ENCODE assay signal across 8 cellular contexts in the genomic region with DNA sequence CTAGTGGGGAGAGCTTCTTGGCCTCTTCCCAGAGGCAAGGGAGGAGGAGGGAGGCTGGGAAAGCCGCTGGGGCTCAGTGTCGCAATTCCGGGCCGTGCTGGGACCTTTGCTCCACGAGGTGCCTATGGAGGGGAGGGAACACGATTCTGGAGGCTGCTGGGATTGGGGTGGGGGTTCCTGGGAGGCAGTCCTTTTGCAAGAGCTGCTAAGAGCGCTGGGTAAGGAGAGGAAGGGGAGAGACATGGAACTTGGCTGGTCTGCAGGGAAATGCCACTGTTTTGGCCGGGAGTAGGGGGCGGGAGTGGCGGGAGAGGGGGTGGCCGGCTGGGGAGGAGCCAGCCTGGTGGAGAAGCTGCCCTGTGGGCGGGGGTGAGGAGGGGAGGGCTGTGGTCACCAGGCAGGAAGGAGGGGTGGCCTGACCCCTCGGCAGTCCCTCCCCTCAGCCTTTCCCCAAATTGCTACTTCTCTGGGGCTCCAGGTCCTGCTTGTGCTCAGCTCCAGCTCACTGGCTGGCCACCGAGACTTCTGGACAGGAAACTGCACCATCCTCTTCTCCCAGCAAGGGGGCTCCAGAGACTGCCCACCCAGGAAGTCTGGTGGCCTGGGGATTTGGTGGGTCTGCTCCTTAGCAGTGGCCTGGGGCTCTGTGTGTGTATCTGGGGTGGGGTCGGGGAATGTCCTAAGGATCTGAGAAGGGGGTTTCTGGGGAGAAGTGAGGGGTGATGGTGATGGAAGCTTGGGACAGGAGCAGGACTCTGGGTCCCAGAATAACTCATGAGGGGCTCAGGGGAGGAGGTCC. TPM values are rescaled to one million over a fixed set of nuclear protein-coding genes. Genes with fewer than 3 reads are reported as not detected.
A peak's percentile ranks its signal among the peaks of the same experiment; 100 is the strongest.
DNase-seq lines count a peak whose midpoint lies in the region; ATAC-seq and TF ChIP-seq lines count a peak whose summit lies in the region.

A gene (plus strand): TSS at position 479 of the 799 bp plus-strand sequence. CDS start 1,221 bp downstream, outside the sequence.

- H3K4me3 ChIP-seq in upper lobe of right lung: peak within 1 kb of the TSS; percentile 50

- H3K27me3 ChIP-seq in upper lobe of right lung: no peaks in the 10 kb centered on the region

- H3K36me3 Mint-ChIP-seq in activated T-cell treated with anti-CD3 and anti-CD28 coated beads, Interleukin-2, amount 50 U/mL, for 72 hours (ENCODE audit: insufficient read depth in 2 of 2): no peaks in the 10 kb centered on the region
- no peaks in the 10 kb centered on the region for H3K36me3 Mint-ChIP-seq in mesothelial cell of epicardium

- no peaks in the 10 kb centered on the region for H3K9me3 Mint-ChIP-seq in activated T-cell treated with anti-CD3 and anti-CD28 coated beads, Interleukin-2, amount 50 U/mL, for 72 hours
- H3K9me3 Mint-ChIP-seq in mesothelial cell of epicardium: no peaks in the 10 kb centered on the region

- peaks cover 12% of the 10 kb centered on the region for H3K4me1 Mint-ChIP-seq in activated T-cell treated with anti-CD3 and anti-CD28 coated beads, Interleukin-2, amount 50 U/mL, for 72 hours (ENCODE audit: low read depth)
- H3K4me1 Mint-ChIP-seq in mesothelial cell of epicardium: peaks cover 31% of the 10 kb centered on the region

- in situ Hi-C loops in SK-MEL-5 (cut with HindIII; ENCODE audit: low pct_unique_long_range_greater_than_20kb, low sequenced_read_pairs): no loop called here

- peaks cover 3% of the 10 kb centered on the region for H3K36me3 ChIP-seq in upper lobe of right lung

- peaks cover 47% of the 10 kb centered on the region for H3K4me1 ChIP-seq in upper lobe of right lung

- no peak for DNase-seq in activated T-cell treated with anti-CD3 and anti-CD28 coated beads, Interleukin-2, amount 50 U/mL, for 72 hours
- DNase-seq in activated T-cell treated with anti-CD3 and anti-CD28 coated beads, Interleukin-2, amount 50 U/mL, for 1 hour: no peak
- DNase-seq in SK-MEL-5 (ENCODE audit: low read depth, low spot score): peak; percentile 50
- peak; percentile 74 for DNase-seq in epidermal melanocyte (ENCODE audit: insufficient read length, low spot score)
- DNase-seq in mesothelial cell of epicardium (ENCODE audit: low spot score in 2 of 2, unreplicated experiment in 2 of 2): peak in 1 of 2 experiments; percentile 66
- peak; percentile 92 for DNase-seq in upper lobe of right lung

- intact Hi-C loops in upper lobe of right lung (cut with DNase I): no loop called here

- no peaks in the 10 kb centered on the region for H3K9me3 ChIP-seq in upper lobe of right lung

- H3K27ac ChIP-seq in upper lobe of right lung: peak within 1 kb of the TSS; percentile 80

- peak; percentile 59 for TF ChIP-seq CTCF in mesothelial cell of epicardium (IDR thresholded peaks at IDR 0.05; ENCODE audit: unreplicated experiment)
- peak; percentile 56 for TF ChIP-seq CTCF in upper lobe of right lung (IDR thresholded peaks at IDR 0.05)

- H3K27me3 Mint-ChIP-seq in activated T-cell treated with anti-CD3 and anti-CD28 coated beads, Interleukin-2, amount 50 U/mL, for 72 hours (ENCODE audit: low read depth): no peaks in the 10 kb centered on the region
- H3K27me3 Mint-ChIP-seq in mesothelial cell of epicardium (ENCODE audit: low read depth): no peaks in the 10 kb centered on the region

- no peak within 1 kb of the TSS for H3K4me3 Mint-ChIP-seq in activated T-cell treated with anti-CD3 and anti-CD28 coated beads, Interleukin-2, amount 50 U/mL, for 72 hours
- peak within 1 kb of the TSS; percentile 54 for H3K4me3 Mint-ChIP-seq in mesothelial cell of epicardium

- peak; percentile 21 to 22 for ATAC-seq in activated T-cell treated with anti-CD3 and anti-CD28 coated beads, Interleukin-2, amount 50 U/mL, for 72 hours (replicated peaks in 1 of 2)
- ATAC-seq in upper lobe of right lung (peak; percentile 85), HG03280 (IDR thresholded peaks at IDR 0.05; ENCODE audit: unreplicated experiment) (no peak), HG02970 (IDR thresholded peaks at IDR 0.05; ENCODE audit: low FRiP score, unreplicated experiment) (no peak)

- H3K27ac Mint-ChIP-seq in activated T-cell treated with anti-CD3 and anti-CD28 coated beads, Interleukin-2, amount 50 U/mL, for 72 hours: no peak within 1 kb of the TSS
- H3K27ac Mint-ChIP-seq in mesothelial cell of epicardium: peak within 1 kb of the TSS; percentile 93

RNA-seq across cellular contexts. Expression of the gene that starts here (rescaled TPM):
- total RNA-seq in activated T-cell treated with anti-CD3 and anti-CD28 coated beads, Interleukin-2, amount 50 U/mL, for 72 hours: 10 to 100 TPM in 1 of 2 donors, 1 to 10 TPM in 1; 8.1 to 16.1 TPM
- total RNA-seq in SK-MEL-5 (2014; rRNA removed; shearing (Covaris generic)): 6.7 and 7.4 TPM in 2 replicates
- 5.6 and 6.5 TPM in 2 replicates for polyA plus RNA-seq in SK-MEL-5 (2015; cell fraction: cytosol; rRNA removed)
- 23.9 and 42.9 TPM in 2 replicates for polyA plus RNA-seq in SK-MEL-5 (2015; cell fraction: nucleus; rRNA removed)
- total RNA-seq in mesothelial cell of epicardium (25.5 to 28.2 TPM (median 26.5 TPM) in 3 replicates), upper lobe of right lung (44.1 TPM)

Comparison
In these comparisons a context has a peak if more than half of its experiments do, and no peak if none do; other contexts are left out.
1. ATAC-seq: peak in activated T-cell treated with anti-CD3 and anti-CD28 coated beads, Interleukin-2, amount 50 U/mL, for 72 hours (2 of 2) and upper lobe of right lung (single experiment); none in HG03280 (single experiment) and HG02970 (single experiment).
2. DNase-seq: peak in SK-MEL-5 (single experiment), epidermal melanocyte (single experiment) and upper lobe of right lung (single experiment); none in activated T-cell treated with anti-CD3 and anti-CD28 coated beads, Interleukin-2, amount 50 U/mL, for 72 hours (0 of 2) and activated T-cell treated with anti-CD3 and anti-CD28 coated beads, Interleukin-2, amount 50 U/mL, for 1 hour (single experiment).